17 cellular contexts compared by ENCODE assay signal in the genomic region with DNA sequence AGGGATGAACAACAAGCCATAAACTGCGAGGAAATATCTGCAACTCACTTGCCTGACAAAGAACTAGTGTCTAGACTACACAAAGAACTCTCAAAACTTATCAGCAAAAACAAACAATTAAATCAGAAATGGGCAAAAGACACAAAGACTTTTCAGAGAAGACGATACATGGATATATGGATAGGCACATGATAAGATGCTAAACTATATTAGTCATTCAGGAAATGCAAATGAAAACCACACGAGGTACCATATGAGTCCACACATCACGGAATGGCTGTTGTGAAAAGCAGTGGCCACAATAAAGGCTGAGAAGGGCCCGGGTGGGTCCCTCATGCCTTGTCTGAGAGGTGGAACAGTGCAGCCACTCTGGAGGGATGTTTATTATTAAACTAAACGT.
DNase-seq lines count a peak whose midpoint lies in the region; ATAC-seq and TF ChIP-seq lines count a peak whose summit lies in the region.
"Had no signal": no experiment of that assay in that cellular context is flagged by ENCODE, and none has a peak within 500 bp of the region (broad histone marks: within the 10 kb centered on the region; RNA-seq: fewer than 3 reads in every experiment).

No MANE protein-coding gene starts in this region.

- POLR2A ChIA-PET in CD4-positive, alpha-beta T cell (lab: Charles Lee): no interaction called here

- peak in 1 of 2 donors; percentile 31 for DNase-seq in activated naive CD4-positive, alpha-beta T cell treated with anti-CD3 and anti-CD28 coated beads, Interleukin-2, amount 50 U/mL, for 72 hours (ENCODE audit: low spot score in 2 of 2)
- DNase-seq in activated naive CD4-positive, alpha-beta T cell treated with anti-CD3 and anti-CD28 coated beads, Interleukin-2, amount 50 U/mL, for 16 hours: no peak
- peak; percentile 3 to 11 for DNase-seq in stimulated activated CD4-positive, alpha-beta T cell treated with anti-CD3 and anti-CD28 coated beads, Interleukin-4, amount 100 ng/mL, for 48 hours (ENCODE audit: low read depth in 2 of 2)
- DNase-seq in globus pallidus (ENCODE audit: low spot score): no peak
- no peak for DNase-seq in CD4-positive, alpha-beta T cell
- no peak for DNase-seq in NOMO-1 treated with dmso at 0.1 percent for 144 hours (lab: John Stamatoyannopoulos, UW; ENCODE audit: unreplicated experiment)
- DNase-seq: central memory CD4-positive, alpha-beta T cell; effector memory CD4-positive, alpha-beta T cell; islet precursor cell; NCI-H146; NCI-H446 had no signal

- H3K4me3 Mint-ChIP-seq in CD4-positive, alpha-beta T cell: no peak overlapping the region
- H3K4me3 Mint-ChIP-seq: memory B cell; nephron; T-helper 1 cell treated with Interleukin-12 subunit alpha and Interleukin-12 subunit beta and Interleukin-4 antibody, amounts not matched to agents 30 μg/mL and 1 μg/mL, for 36 hours had no signal

- H3K9me3 ChIP-seq in CD4-positive, alpha-beta T cell (ENCODE audit: control insufficient read depth, low read length): no peaks in the 10 kb centered on the region
- H3K9me3 ChIP-seq: prostate gland had no signal

- intact Hi-C loops in CD4-positive, alpha-beta T cell (cut with DNase I, micrococcal nuclease): no loop called here

- H3K27me3 ChIP-seq in CD4-positive, alpha-beta T cell (ENCODE audit: control insufficient read depth, insufficient read depth, low read length): peaks cover 10% of the 10 kb centered on the region

- peaks cover 5% of the 10 kb centered on the region for H3K4me1 Mint-ChIP-seq in CD4-positive, alpha-beta T cell (ENCODE audit: low read depth)
- H3K4me1 Mint-ChIP-seq: nephron had no signal

- peaks cover 25% of the 10 kb centered on the region for H3K27me3 Mint-ChIP-seq in CD4-positive, alpha-beta T cell

- no peak overlapping the region for H3K27ac Mint-ChIP-seq in activated naive CD4-positive, alpha-beta T cell treated with anti-CD3 and anti-CD28 coated beads, Interleukin-2, amount 50 U/mL, for 72 hours
- no peak overlapping the region for H3K27ac Mint-ChIP-seq in CD4-positive, alpha-beta T cell
- H3K27ac Mint-ChIP-seq: memory B cell; nephron; T-helper 1 cell treated with Interleukin-12 subunit alpha and Interleukin-12 subunit beta and Interleukin-4 antibody, amounts not matched to agents 30 μg/mL and 1 μg/mL, for 36 hours had no signal

- H3K36me3 Mint-ChIP-seq in activated naive CD4-positive, alpha-beta T cell treated with anti-CD3 and anti-CD28 coated beads, Interleukin-2, amount 50 U/mL, for 72 hours: no peaks in the 10 kb centered on the region
- H3K36me3 Mint-ChIP-seq in CD4-positive, alpha-beta T cell (ENCODE audit: low read depth): no peaks in the 10 kb centered on the region
- H3K36me3 Mint-ChIP-seq: memory B cell had no signal

- H3K9me3 Mint-ChIP-seq in activated naive CD4-positive, alpha-beta T cell treated with anti-CD3 and anti-CD28 coated beads, Interleukin-2, amount 50 U/mL, for 72 hours: peaks cover 5% of the 10 kb centered on the region in 2 donors
- no peaks in the 10 kb centered on the region for H3K9me3 Mint-ChIP-seq in CD4-positive, alpha-beta T cell
- H3K9me3 Mint-ChIP-seq: T-helper 1 cell treated with Interleukin-12 subunit alpha and Interleukin-12 subunit beta and Interleukin-4 antibody, amounts not matched to agents 30 μg/mL and 1 μg/mL, for 36 hours had no signal

- TF ChIP-seq CTCF in CD4-positive, alpha-beta T cell (IDR thresholded peaks at IDR 0.05): no peak

- ATAC-seq in activated naive CD4-positive, alpha-beta T cell treated with anti-CD3 and anti-CD28 coated beads, Interleukin-2, amount 50 U/mL, for 72 hours: peak; percentile 57 to 93
- peak; percentile 82 for ATAC-seq in GM21360 (IDR thresholded peaks at IDR 0.05; ENCODE audit: unreplicated experiment)
- peak; percentile 75 for ATAC-seq in HG03432 (IDR thresholded peaks at IDR 0.05; ENCODE audit: unreplicated experiment)
- no peak for ATAC-seq in CD4-positive, alpha-beta T cell (ENCODE audit: poor library complexity)

- H3K27ac ChIP-seq in CD4-positive, alpha-beta T cell (ENCODE audit: low read depth, low read length): no peak overlapping the region
- H3K27ac ChIP-seq: prostate gland had no signal

- CTCF ChIA-PET in CD4-positive, alpha-beta T cell (lab: Charles Lee): no interaction called here

Comparison
In these comparisons a context has a peak if more than half of its experiments do, and no peak if none do; other contexts are left out.
1. DNase-seq: peak in stimulated activated CD4-positive, alpha-beta T cell treated with anti-CD3 and anti-CD28 coated beads, Interleukin-4, amount 100 ng/mL, for 48 hours (2 of 2); none in activated naive CD4-positive, alpha-beta T cell treated with anti-CD3 and anti-CD28 coated beads, Interleukin-2, amount 50 U/mL, for 16 hours (single experiment), globus pallidus (single experiment), CD4-positive, alpha-beta T cell (0 of 10) and NOMO-1 treated with dmso at 0.1 percent for 144 hours (single experiment).